15 cellular contexts compared by ENCODE assay signal in genomic region chr1:209576392-209576791, GRCh38. TPM values are rescaled to one million over a fixed set of nuclear protein-coding genes. Genes with fewer than 3 reads are reported as not detected.
DNase-seq lines count a peak whose midpoint lies in the region; ATAC-seq and TF ChIP-seq lines count a peak whose summit lies in the region.
"Had no signal": no experiment of that assay in that cellular context is flagged by ENCODE, and none has a peak within 500 bp of the region (broad histone marks: within the 10 kb centered on the region; RNA-seq: fewer than 3 reads in every experiment).

No MANE protein-coding gene starts in this region.

- POLR2A ChIA-PET in activated CD4-positive, alpha-beta memory T cell treated with anti-CD3 and anti-CD28 coated beads, Interleukin-2, amount 10 ng/mL, durations not matched to agents 7 days and 5 days (lab: Charles Lee) = no interaction called here

- no peaks in the 10 kb centered on the region for H3K36me3 ChIP-seq in DND-41 (ENCODE audit: insufficient read depth, low read length)
- H3K36me3 ChIP-seq in H7 (replicated peaks; ENCODE audit: control insufficient read depth, insufficient read depth, low read length) = no peaks in the 10 kb centered on the region
- H3K36me3 ChIP-seq: lower lobe of right lung, thoracic aorta, vagina had no signal

- DNase-seq in DND-41 (no peak), H7 (peak; percentile 65), T-helper 17 cell (no peak), foreskin keratinocyte (no peak)
- no peak for DNase-seq in stimulated activated CD8-positive, alpha-beta memory T cell treated with anti-CD3 and anti-CD28 coated beads, Interleukin-4, amount 100 ng/mL, for 48 hours
- no peak for DNase-seq in activated CD4-positive, alpha-beta memory T cell treated with anti-CD3 and anti-CD28 coated beads, Interleukin-2, amount 10 ng/mL, durations not matched to agents 7 days and 5 days
- DNase-seq: SHP77 treated with DMSO at 0.1 percent for 48 hours had no signal

- CTCF ChIA-PET in activated CD4-positive, alpha-beta memory T cell treated with anti-CD3 and anti-CD28 coated beads, Interleukin-2, amount 10 ng/mL, durations not matched to agents 7 days and 5 days (lab: Charles Lee) = interaction anchor here (0.7 to 3.9 kb wide), 20 partner anchors 9 to 191 kb away, joined by 3 to 33 read pairs (median 5); partner anchors contain the start of gene TRAF3IP3

- peaks cover 19% of the 10 kb centered on the region for H3K27me3 Mint-ChIP-seq in T-helper 17 cell
- peaks cover 28% of the 10 kb centered on the region for H3K27me3 Mint-ChIP-seq in activated CD4-positive, alpha-beta memory T cell treated with anti-CD3 and anti-CD28 coated beads, Interleukin-2, amount 10 ng/mL, durations not matched to agents 7 days and 5 days
- H3K27me3 Mint-ChIP-seq: activated naive CD4-positive, alpha-beta T cell treated with anti-CD3 and anti-CD28 coated beads, Interleukin-2, amount 50 U/mL, for 24 hours had no signal

- TF ChIP-seq CTCF in DND-41 (IDR thresholded peaks at IDR 0.05; ENCODE audit: borderline replicate concordance, extremely low read depth, low read length, poor library complexity, severe bottlenecking) = no peak
- TF ChIP-seq CTCF in foreskin keratinocyte (conservative IDR thresholded peaks at IDR 0.05) = no peak

- H3K4me1 ChIP-seq in DND-41 (ENCODE audit: insufficient read depth, low read length) = no peaks in the 10 kb centered on the region
- no peaks in the 10 kb centered on the region for H3K4me1 ChIP-seq in foreskin keratinocyte
- H3K4me1 ChIP-seq: lower lobe of right lung, vagina had no signal

- H3K9me3 ChIP-seq in DND-41 (ENCODE audit: insufficient read depth, low read length, severe bottlenecking) = no peaks in the 10 kb centered on the region
- no peaks in the 10 kb centered on the region for H3K9me3 ChIP-seq in T-helper 17 cell (ENCODE audit: control insufficient read depth, low read length, poor library complexity, severe bottlenecking)
- H3K9me3 ChIP-seq: lower lobe of right lung, thoracic aorta, vagina had no signal

- H3K9me3 Mint-ChIP-seq in activated CD4-positive, alpha-beta memory T cell treated with anti-CD3 and anti-CD28 coated beads, Interleukin-2, amount 10 ng/mL, durations not matched to agents 7 days and 5 days = no peaks in the 10 kb centered on the region
- H3K9me3 Mint-ChIP-seq: activated naive CD4-positive, alpha-beta T cell treated with anti-CD3 and anti-CD28 coated beads, Interleukin-2, amount 50 U/mL, for 24 hours; CD14-positive monocyte had no signal

- H3K27ac Mint-ChIP-seq in T-helper 17 cell = no peak overlapping the region
- no peak overlapping the region for H3K27ac Mint-ChIP-seq in activated CD4-positive, alpha-beta memory T cell treated with anti-CD3 and anti-CD28 coated beads, Interleukin-2, amount 10 ng/mL, durations not matched to agents 7 days and 5 days
- H3K27ac Mint-ChIP-seq: activated naive CD4-positive, alpha-beta T cell treated with anti-CD3 and anti-CD28 coated beads, Interleukin-2, amount 50 U/mL, for 24 hours had no signal

- no peak overlapping the region for H3K9ac ChIP-seq in DND-41 (ENCODE audit: low read depth, low read length)

- H3K79me2 ChIP-seq in DND-41 (ENCODE audit: insufficient read depth, low read length) = no peaks in the 10 kb centered on the region

- H3K4me3 ChIP-seq in DND-41 (ENCODE audit: low read depth in 1 of 2, low read length in 2 of 2) (no peak overlapping the region), H7 (ENCODE audit: insufficient read depth, low read depth, low read length) (no peak overlapping the region)
- H3K4me3 ChIP-seq: lower lobe of right lung, thoracic aorta, vagina had no signal

- H3K27ac ChIP-seq in DND-41 (ENCODE audit: low read length) (no peak overlapping the region), foreskin keratinocyte (no peak overlapping the region)
- H3K27ac ChIP-seq: lower lobe of right lung, thoracic aorta, vagina had no signal

- H3K27me3 ChIP-seq in DND-41 (ENCODE audit: insufficient read depth, low read length, poor library complexity) (peaks cover 8% of the 10 kb centered on the region), H7 (ENCODE audit: control insufficient read depth, insufficient read depth, low read length) (peaks cover 4% of the 10 kb centered on the region; the same call in 1 of the 2 replicates), foreskin keratinocyte (peaks cover 19% of the 10 kb centered on the region)
- H3K27me3 ChIP-seq: vagina had no signal

- no peak overlapping the region for H3K4me2 ChIP-seq in DND-41 (ENCODE audit: insufficient read depth, low read length)

- H4K20me1 ChIP-seq in DND-41 (ENCODE audit: insufficient read depth, low read length) = no peaks in the 10 kb centered on the region

- H3K4me1 Mint-ChIP-seq in T-helper 17 cell = peaks cover 7% of the 10 kb centered on the region
- H3K4me1 Mint-ChIP-seq in activated CD4-positive, alpha-beta memory T cell treated with anti-CD3 and anti-CD28 coated beads, Interleukin-2, amount 10 ng/mL, durations not matched to agents 7 days and 5 days = no peaks in the 10 kb centered on the region
- H3K4me1 Mint-ChIP-seq: activated naive CD4-positive, alpha-beta T cell treated with anti-CD3 and anti-CD28 coated beads, Interleukin-2, amount 50 U/mL, for 24 hours; CD14-positive monocyte had no signal

- no peaks in the 10 kb centered on the region for H3K36me3 Mint-ChIP-seq in T-helper 17 cell (ENCODE audit: low read depth)
- no peaks in the 10 kb centered on the region for H3K36me3 Mint-ChIP-seq in activated CD4-positive, alpha-beta memory T cell treated with anti-CD3 and anti-CD28 coated beads, Interleukin-2, amount 10 ng/mL, durations not matched to agents 7 days and 5 days (ENCODE audit: low read depth)
- H3K36me3 Mint-ChIP-seq: activated naive CD4-positive, alpha-beta T cell treated with anti-CD3 and anti-CD28 coated beads, Interleukin-2, amount 50 U/mL, for 24 hours; CD14-positive monocyte had no signal

- no peak overlapping the region for H3K4me3 Mint-ChIP-seq in T-helper 17 cell
- H3K4me3 Mint-ChIP-seq in activated CD4-positive, alpha-beta memory T cell treated with anti-CD3 and anti-CD28 coated beads, Interleukin-2, amount 10 ng/mL, durations not matched to agents 7 days and 5 days = no peak overlapping the region
- H3K4me3 Mint-ChIP-seq: activated naive CD4-positive, alpha-beta T cell treated with anti-CD3 and anti-CD28 coated beads, Interleukin-2, amount 50 U/mL, for 24 hours had no signal

- no peak overlapping the region for H2AFZ ChIP-seq in DND-41 (ENCODE audit: low read depth, low read length)

- ATAC-seq in DND-41 (ENCODE audit: insufficient read depth, low read depth) (peak; percentile 35; the same call in 1 of the 3 replicates), T-helper 17 cell (peak; percentile 37), foreskin keratinocyte (peak; percentile 31), HG02642 (IDR thresholded peaks at IDR 0.05; ENCODE audit: poor library complexity, unreplicated experiment) (no peak)

RNA-seq across cellular contexts. Expression of gene CAMK1G, which starts 7.1 kb away (rescaled TPM):
- total RNA-seq in H7 (2014; rRNA removed; shearing (Covaris generic)) = 0.45 and 0.63 TPM in 2 replicates
- total RNA-seq in T-helper 17 cell (not detected), foreskin keratinocyte (not detected in 2 replicates)
- polyA plus RNA-seq in foreskin keratinocyte = not detected in 2 replicates
- not detected for total RNA-seq in activated CD4-positive, alpha-beta memory T cell treated with anti-CD3 and anti-CD28 coated beads, Interleukin-2, amount 10 ng/mL, durations not matched to agents 7 days and 5 days
- total RNA-seq: dermis blood vessel endothelial cell, MCF 10A, thoracic aorta, vagina had no signal
- polyA plus RNA-seq: CD14-positive monocyte had no signal
